1 cellular context compared by ENCODE assay signal in the genomic region with DNA sequence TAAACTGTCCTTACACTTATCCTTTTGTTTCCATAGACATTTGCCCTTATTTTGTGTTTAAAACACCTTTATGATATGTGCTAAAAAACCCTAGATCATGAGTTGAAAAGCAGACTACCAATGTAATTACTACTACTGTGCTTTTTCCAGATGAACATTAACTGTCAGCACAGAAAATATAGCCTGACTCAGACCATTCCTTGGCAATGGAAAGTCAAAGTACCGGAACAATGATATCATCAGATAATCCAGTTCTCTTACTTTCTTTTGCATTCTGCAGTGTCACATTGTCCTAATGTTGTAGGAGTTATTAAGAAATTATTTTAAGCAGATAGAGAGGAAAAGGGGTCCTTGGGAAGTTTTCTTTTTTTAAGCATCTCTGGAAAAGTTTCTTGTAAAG.
TF ChIP-seq lines count a peak whose summit lies in the region.

No MANE protein-coding gene starts in this region.

TF ChIP-seq in IMR-90, 13 proteins besides CTCF, POLR2A, EP300 and RAD21 (continued from another document):
- TF ChIP-seq, protein P1, sequence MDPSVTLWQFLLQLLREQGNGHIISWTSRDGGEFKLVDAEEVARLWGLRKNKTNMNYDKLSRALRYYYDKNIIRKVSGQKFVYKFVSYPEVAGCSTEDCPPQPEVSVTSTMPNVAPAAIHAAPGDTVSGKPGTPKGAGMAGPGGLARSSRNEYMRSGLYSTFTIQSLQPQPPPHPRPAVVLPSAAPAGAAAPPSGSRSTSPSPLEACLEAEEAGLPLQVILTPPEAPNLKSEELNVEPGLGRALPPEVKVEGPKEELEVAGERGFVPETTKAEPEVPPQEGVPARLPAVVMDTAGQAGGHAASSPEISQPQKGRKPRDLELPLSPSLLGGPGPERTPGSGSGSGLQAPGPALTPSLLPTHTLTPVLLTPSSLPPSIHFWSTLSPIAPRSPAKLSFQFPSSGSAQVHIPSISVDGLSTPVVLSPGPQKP (IDR thresholded peaks at IDR 0.05; ENCODE audit: borderline replicate concordance, low read depth, low read length): no peak
